2 cellular contexts compared by ENCODE assay signal in the genomic region with DNA sequence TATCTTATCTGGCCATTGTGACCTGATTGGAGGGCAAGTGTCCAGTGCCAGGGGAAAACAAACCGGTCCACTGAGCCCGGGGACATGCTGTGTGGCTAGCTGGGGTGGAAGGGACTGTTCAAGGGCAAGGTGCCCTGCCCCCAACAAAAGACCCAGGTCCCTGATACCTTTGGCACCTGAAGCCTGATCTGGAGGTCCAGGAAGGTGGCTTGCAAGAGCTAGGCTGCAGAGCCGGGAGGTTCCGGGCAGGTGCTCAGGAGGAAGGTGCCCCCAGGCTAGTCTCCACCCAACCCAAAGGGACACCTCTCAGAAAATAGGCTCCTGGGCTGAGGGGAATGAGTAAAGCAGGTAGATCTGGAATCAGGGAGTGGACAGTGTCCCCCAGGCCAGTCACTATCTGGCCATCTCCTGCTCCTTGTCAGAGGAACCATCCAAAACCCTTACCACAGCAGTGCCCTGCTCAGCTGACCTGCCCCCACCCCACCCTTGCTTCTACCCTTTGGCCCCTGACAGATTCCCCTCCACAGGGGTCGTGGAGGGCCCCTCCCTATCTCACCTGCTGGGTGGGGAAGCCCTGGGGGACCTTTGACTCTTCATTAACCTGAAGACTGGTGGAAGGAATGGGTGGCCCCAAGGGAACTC.
A peak's percentile ranks its signal among the peaks of the same experiment; 100 is the strongest.
TF ChIP-seq lines count a peak whose summit lies in the region.

No MANE protein-coding gene starts in this region.

TF ChIP-seq in K562, 482 proteins besides CTCF, POLR2A, EP300 and RAD21:
- TF ChIP-seq ZNF778 (CRISPR knock-in tag; IDR thresholded peaks at IDR 0.05) (no peak), POLR2AphosphoS2 (IDR thresholded peaks at IDR 0.05; ENCODE audit: low read length) (0 out of 2 replicates have a peak, but pooled peaks have one; percentile 2), ZNF239 (CRISPR knock-in tag; IDR thresholded peaks at IDR 0.05) (no peak), NFIC (IDR thresholded peaks at IDR 0.05) (0 out of 2 replicates have a peak, but pooled peaks have one; percentile 10), RBFOX2 (IDR thresholded peaks at IDR 0.05; ENCODE audit: low read depth, low read length) (peak; percentile 25; the same call in 1 of the 2 replicates)
- TF ChIP-seq, protein P1, sequence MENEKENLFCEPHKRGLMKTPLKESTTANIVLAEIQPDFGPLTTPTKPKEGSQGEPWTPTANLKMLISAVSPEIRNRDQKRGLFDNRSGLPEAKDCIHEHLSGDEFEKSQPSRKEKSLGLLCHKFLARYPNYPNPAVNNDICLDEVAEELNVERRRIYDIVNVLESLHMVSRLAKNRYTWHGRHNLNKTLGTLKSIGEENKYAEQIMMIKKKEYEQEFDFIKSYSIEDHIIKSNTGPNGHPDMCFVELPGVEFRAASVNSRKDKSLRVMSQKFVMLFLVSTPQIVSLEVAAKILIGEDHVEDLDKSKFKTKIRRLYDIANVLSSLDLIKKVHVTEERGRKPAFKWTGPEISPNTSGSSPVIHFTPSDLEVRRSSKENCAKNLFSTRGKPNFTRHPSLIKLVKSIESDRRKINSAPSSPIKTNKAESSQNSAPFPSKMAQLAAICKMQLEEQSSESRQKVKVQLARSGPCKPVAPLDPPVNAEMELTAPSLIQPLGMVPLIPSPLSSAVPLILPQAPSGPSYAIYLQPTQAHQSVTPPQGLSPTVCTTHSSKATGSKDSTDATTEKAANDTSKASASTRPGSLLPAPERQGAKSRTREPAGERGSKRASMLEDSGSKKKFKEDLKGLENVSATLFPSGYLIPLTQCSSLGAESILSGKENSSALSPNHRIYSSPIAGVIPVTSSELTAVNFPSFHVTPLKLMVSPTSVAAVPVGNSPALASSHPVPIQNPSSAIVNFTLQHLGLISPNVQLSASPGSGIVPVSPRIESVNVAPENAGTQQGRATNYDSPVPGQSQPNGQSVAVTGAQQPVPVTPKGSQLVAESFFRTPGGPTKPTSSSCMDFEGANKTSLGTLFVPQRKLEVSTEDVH (IDR thresholded peaks at IDR 0.05; ENCODE audit: low read depth, partially characterized antibody): peak; percentile 12
TF ChIP-seq in K562: peak in this region for 4.

TF ChIP-seq in WTC11, 78 proteins besides CTCF, POLR2A, EP300 and RAD21:
- TF ChIP-seq ZNF138 (CRISPR knock-in tag; conservative IDR thresholded peaks at IDR 0.05): no peak
- no peak for TF ChIP-seq OVOL2 (CRISPR knock-in tag; IDR thresholded peaks at IDR 0.05; ENCODE audit: borderline replicate concordance)
- TF ChIP-seq TP53 (CRISPR knock-in tag; IDR thresholded peaks at IDR 0.05): no peak
- TF ChIP-seq, protein P2, sequence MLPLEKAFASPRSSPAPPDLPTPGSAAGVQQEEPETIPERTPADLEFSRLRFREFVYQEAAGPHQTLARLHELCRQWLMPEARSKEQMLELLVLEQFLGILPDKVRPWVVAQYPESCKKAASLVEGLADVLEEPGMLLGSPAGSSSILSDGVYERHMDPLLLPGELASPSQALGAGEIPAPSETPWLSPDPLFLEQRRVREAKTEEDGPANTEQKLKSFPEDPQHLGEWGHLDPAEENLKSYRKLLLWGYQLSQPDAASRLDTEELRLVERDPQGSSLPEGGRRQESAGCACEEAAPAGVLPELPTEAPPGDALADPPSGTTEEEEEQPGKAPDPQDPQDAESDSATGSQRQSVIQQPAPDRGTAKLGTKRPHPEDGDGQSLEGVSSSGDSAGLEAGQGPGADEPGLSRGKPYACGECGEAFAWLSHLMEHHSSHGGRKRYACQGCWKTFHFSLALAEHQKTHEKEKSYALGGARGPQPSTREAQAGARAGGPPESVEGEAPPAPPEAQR (CRISPR knock-in tag; IDR thresholded peaks at IDR 0.05): no peak
- TF ChIP-seq, protein P3, sequence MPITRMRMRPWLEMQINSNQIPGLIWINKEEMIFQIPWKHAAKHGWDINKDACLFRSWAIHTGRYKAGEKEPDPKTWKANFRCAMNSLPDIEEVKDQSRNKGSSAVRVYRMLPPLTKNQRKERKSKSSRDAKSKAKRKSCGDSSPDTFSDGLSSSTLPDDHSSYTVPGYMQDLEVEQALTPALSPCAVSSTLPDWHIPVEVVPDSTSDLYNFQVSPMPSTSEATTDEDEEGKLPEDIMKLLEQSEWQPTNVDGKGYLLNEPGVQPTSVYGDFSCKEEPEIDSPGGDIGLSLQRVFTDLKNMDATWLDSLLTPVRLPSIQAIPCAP (CRISPR knock-in tag; IDR thresholded peaks at IDR 0.05): no peak
- TF ChIP-seq, protein P4, sequence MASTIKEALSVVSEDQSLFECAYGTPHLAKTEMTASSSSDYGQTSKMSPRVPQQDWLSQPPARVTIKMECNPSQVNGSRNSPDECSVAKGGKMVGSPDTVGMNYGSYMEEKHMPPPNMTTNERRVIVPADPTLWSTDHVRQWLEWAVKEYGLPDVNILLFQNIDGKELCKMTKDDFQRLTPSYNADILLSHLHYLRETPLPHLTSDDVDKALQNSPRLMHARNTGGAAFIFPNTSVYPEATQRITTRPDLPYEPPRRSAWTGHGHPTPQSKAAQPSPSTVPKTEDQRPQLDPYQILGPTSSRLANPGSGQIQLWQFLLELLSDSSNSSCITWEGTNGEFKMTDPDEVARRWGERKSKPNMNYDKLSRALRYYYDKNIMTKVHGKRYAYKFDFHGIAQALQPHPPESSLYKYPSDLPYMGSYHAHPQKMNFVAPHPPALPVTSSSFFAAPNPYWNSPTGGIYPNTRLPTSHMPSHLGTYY (CRISPR knock-in tag; IDR thresholded peaks at IDR 0.05): no peak
- TF ChIP-seq, protein P5, sequence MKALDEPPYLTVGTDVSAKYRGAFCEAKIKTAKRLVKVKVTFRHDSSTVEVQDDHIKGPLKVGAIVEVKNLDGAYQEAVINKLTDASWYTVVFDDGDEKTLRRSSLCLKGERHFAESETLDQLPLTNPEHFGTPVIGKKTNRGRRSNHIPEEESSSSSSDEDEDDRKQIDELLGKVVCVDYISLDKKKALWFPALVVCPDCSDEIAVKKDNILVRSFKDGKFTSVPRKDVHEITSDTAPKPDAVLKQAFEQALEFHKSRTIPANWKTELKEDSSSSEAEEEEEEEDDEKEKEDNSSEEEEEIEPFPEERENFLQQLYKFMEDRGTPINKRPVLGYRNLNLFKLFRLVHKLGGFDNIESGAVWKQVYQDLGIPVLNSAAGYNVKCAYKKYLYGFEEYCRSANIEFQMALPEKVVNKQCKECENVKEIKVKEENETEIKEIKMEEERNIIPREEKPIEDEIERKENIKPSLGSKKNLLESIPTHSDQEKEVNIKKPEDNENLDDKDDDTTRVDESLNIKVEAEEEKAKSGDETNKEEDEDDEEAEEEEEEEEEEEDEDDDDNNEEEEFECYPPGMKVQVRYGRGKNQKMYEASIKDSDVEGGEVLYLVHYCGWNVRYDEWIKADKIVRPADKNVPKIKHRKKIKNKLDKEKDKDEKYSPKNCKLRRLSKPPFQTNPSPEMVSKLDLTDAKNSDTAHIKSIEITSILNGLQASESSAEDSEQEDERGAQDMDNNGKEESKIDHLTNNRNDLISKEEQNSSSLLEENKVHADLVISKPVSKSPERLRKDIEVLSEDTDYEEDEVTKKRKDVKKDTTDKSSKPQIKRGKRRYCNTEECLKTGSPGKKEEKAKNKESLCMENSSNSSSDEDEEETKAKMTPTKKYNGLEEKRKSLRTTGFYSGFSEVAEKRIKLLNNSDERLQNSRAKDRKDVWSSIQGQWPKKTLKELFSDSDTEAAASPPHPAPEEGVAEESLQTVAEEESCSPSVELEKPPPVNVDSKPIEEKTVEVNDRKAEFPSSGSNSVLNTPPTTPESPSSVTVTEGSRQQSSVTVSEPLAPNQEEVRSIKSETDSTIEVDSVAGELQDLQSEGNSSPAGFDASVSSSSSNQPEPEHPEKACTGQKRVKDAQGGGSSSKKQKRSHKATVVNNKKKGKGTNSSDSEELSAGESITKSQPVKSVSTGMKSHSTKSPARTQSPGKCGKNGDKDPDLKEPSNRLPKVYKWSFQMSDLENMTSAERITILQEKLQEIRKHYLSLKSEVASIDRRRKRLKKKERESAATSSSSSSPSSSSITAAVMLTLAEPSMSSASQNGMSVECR (CRISPR knock-in tag; IDR thresholded peaks at IDR 0.05; ENCODE audit: borderline replicate concordance): no peak
- no peak for TF ChIP-seq GABPB1 (CRISPR knock-in tag; IDR thresholded peaks at IDR 0.05)
- TF ChIP-seq ZNF232 (CRISPR knock-in tag; IDR thresholded peaks at IDR 0.05): no peak
TF ChIP-seq in WTC11: peak in this region for 0.
